In genomic region chr3:43022111-43022510, GRCh38 we compare ENCODE assay signal across 25 cellular contexts. TPM values are rescaled to one million over a fixed set of nuclear protein-coding genes. Genes with fewer than 3 reads are reported as not detected.
"Had no signal": no experiment of that assay in that cellular context is flagged by ENCODE, and none has a peak within 500 bp of the region (broad histone marks: within the 10 kb centered on the region; RNA-seq: fewer than 3 reads in every experiment).

No MANE protein-coding gene starts in this region.

- H3K27me3 ChIP-seq: pancreas, stomach, suprapubic skin, transverse colon, uterus had no signal

- H3K9me3 Mint-ChIP-seq: activated T-helper 17 cell treated with anti-CD3 and anti-CD28 coated beads, Interleukin-2, amount 50 U/mL, for 72 hours; stimulated activated effector memory CD8-positive, alpha-beta T cell treated with anti-CD3 and anti-CD28 coated beads, Interleukin-12 subunit alpha, Interleukin-12 subunit beta, amount 100 ng/mL, for 72 hours had no signal

- H3K9me3 ChIP-seq: pancreas, suprapubic skin, transverse colon, uterus had no signal

- ATAC-seq: activated CD8-positive, alpha-beta T cell treated with anti-CD3 and anti-CD28 coated beads, Interleukin-2, amount 10 ng/mL, durations not matched to agents 7 days and 5 days; activated T-helper 17 cell treated with anti-CD3 and anti-CD28 coated beads, Interleukin-2, amount 50 U/mL, for 72 hours; foreskin keratinocyte; pancreas; right cardiac atrium; stimulated activated effector memory CD8-positive, alpha-beta T cell treated with anti-CD3 and anti-CD28 coated beads, Interleukin-12 subunit alpha, Interleukin-12 subunit beta, amount 100 ng/mL, for 72 hours had no signal

- H3K4me1 ChIP-seq: foreskin keratinocyte, pancreas, uterus had no signal

- H3K27ac ChIP-seq: foreskin keratinocyte, pancreas, stomach, suprapubic skin, transverse colon, uterus, VCaP had no signal

- H3K36me3 ChIP-seq: pancreas, stomach, suprapubic skin, transverse colon, uterus had no signal

- H3K36me3 Mint-ChIP-seq: naive B cell; stimulated activated effector memory CD8-positive, alpha-beta T cell treated with anti-CD3 and anti-CD28 coated beads, Interleukin-12 subunit alpha, Interleukin-12 subunit beta, amount 100 ng/mL, for 72 hours had no signal

- H3K4me3 Mint-ChIP-seq: activated CD8-positive, alpha-beta T cell treated with anti-CD3 and anti-CD28 coated beads, Interleukin-2, amount 10 ng/mL, durations not matched to agents 7 days and 5 days; activated naive CD8-positive, alpha-beta T cell treated with anti-CD3 and anti-CD28 coated beads, Interleukin-2, amount 10 ng/mL, durations not matched to agents 7 days and 5 days; activated T-cell treated with anti-CD3 and anti-CD28 coated beads, Interleukin-2, amount 50 U/mL, for 24 hours; naive B cell; stimulated activated effector memory CD8-positive, alpha-beta T cell treated with anti-CD3 and anti-CD28 coated beads, Interleukin-12 subunit alpha, Interleukin-12 subunit beta, amount 100 ng/mL, for 72 hours had no signal

- H3K4me3 ChIP-seq: lung, pancreas, skin epidermis, stomach, suprapubic skin, transverse colon, uterus had no signal

- H3K27me3 Mint-ChIP-seq: activated naive CD8-positive, alpha-beta T cell treated with anti-CD3 and anti-CD28 coated beads, Interleukin-2, amount 10 ng/mL, durations not matched to agents 7 days and 5 days; activated T-cell treated with anti-CD3 and anti-CD28 coated beads, Interleukin-2, amount 50 U/mL, for 24 hours; activated T-helper 17 cell treated with anti-CD3 and anti-CD28 coated beads, Interleukin-2, amount 50 U/mL, for 72 hours had no signal

- DNase-seq: activated CD4-positive, alpha-beta T cell treated with anti-CD3 and anti-CD28 coated beads for 1 hour; activated CD4-positive, alpha-beta T cell treated with anti-CD3 and anti-CD28 coated beads, Interleukin-2, amount 50 U/mL, for 1 hour; activated CD8-positive, alpha-beta T cell treated with anti-CD3 and anti-CD28 coated beads, Interleukin-2, amount 10 ng/mL, durations not matched to agents 7 days and 5 days; activated naive CD8-positive, alpha-beta T cell treated with anti-CD3 and anti-CD28 coated beads, Interleukin-2, amount 10 ng/mL, durations not matched to agents 7 days and 5 days; activated T-cell treated with anti-CD3 and anti-CD28 coated beads, Interleukin-2, amount 50 U/mL, for 24 hours; amygdala; effector CD4-positive, alpha-beta T cell; foreskin keratinocyte; kidney; naive B cell; pancreas; right cardiac atrium; stimulated activated CD4-positive, alpha-beta T cell treated with anti-CD3 and anti-CD28 coated beads, Interleukin-2, amount 100 ng/mL, for 24 hours; stomach; SW 1271; transverse colon; uterus had no signal

- FAIRE-seq: bronchial epithelial cell, endometrium, kidney, pancreas had no signal

- H3K27ac Mint-ChIP-seq: activated T-cell treated with anti-CD3 and anti-CD28 coated beads, Interleukin-2, amount 50 U/mL, for 24 hours; activated T-helper 17 cell treated with anti-CD3 and anti-CD28 coated beads, Interleukin-2, amount 50 U/mL, for 72 hours; naive B cell; stimulated activated effector memory CD8-positive, alpha-beta T cell treated with anti-CD3 and anti-CD28 coated beads, Interleukin-12 subunit alpha, Interleukin-12 subunit beta, amount 100 ng/mL, for 72 hours had no signal

RNA-seq across cellular contexts. Expression of gene GASK1A, which starts 43.0 kb away (rescaled TPM):
- total RNA-seq: activated CD8-positive, alpha-beta T cell treated with anti-CD3 and anti-CD28 coated beads, Interleukin-2, amount 10 ng/mL, durations not matched to agents 7 days and 5 days; activated naive CD8-positive, alpha-beta T cell treated with anti-CD3 and anti-CD28 coated beads, Interleukin-2, amount 10 ng/mL, durations not matched to agents 7 days and 5 days; activated T-helper 17 cell treated with anti-CD3 and anti-CD28 coated beads, Interleukin-2, amount 50 U/mL, for 72 hours had no signal
